Comparison of ENCODE assay signal across 8 cellular contexts in genomic region chr12:90940872-90941499, GRCh38. TPM values are rescaled to one million over a fixed set of nuclear protein-coding genes. Genes with fewer than 3 reads are reported as not detected.
A peak's percentile ranks its signal among the peaks of the same experiment; 100 is the strongest.
DNase-seq lines count a peak whose midpoint lies in the region; ATAC-seq and TF ChIP-seq lines count a peak whose summit lies in the region.

No MANE protein-coding gene starts in this region.

- H3K27me3 ChIP-seq in AG04450 (ENCODE audit: control insufficient read depth, insufficient read depth, low read length) (no peaks in the 10 kb centered on the region), brain microvascular endothelial cell (replicated peaks) (no peaks in the 10 kb centered on the region)

- H3K4me1 Mint-ChIP-seq in mesothelial cell of epicardium: peaks cover 30% of the 10 kb centered on the region

- H3K27ac Mint-ChIP-seq in mesothelial cell of epicardium: no peak overlapping the region

- no peak overlapping the region for H3K27ac ChIP-seq in AG04450 (ENCODE audit: low read depth, low read length)
- H3K27ac ChIP-seq in brain microvascular endothelial cell: no peak overlapping the region

- CTCF ChIA-PET in AG04450 (lab: Charles Lee): interaction anchor here (0.5 to 2.5 kb wide), 25 partner anchors 9 to 1667 kb away, joined by 3 to 19 read pairs (median 4); partner anchors contain the start of genes GALNT4 and POC1B

- H3K9me3 ChIP-seq in AG04450 (ENCODE audit: control insufficient read depth, insufficient read depth, low read length): no peaks in the 10 kb centered on the region

- H3K27me3 Mint-ChIP-seq in mesothelial cell of epicardium (ENCODE audit: low read depth): no peaks in the 10 kb centered on the region

- POLR2A ChIA-PET in AG04450 (lab: Yijun Ruan, JAX): no interaction called here

- no peak for TF ChIP-seq POLR2A in GM18505 (IDR thresholded peaks at IDR 0.05; ENCODE audit: borderline replicate concordance, extremely low read depth, insufficient read depth, insufficient read length)

- in situ Hi-C loops in brain microvascular endothelial cell (cut with HindIII; ENCODE audit: low pct_ligation_motif_present, low sequenced_read_pairs): no loop called here

- TF ChIP-seq CTCF in AG04450 (IDR thresholded peaks at IDR 0.05; ENCODE audit: low read depth, low read length) (peak; percentile 75), brain microvascular endothelial cell (IDR thresholded peaks at IDR 0.05; ENCODE audit: low read depth, low read length, missing control alignments) (peak; percentile 60), mesothelial cell of epicardium (IDR thresholded peaks at IDR 0.05; ENCODE audit: unreplicated experiment) (peak; percentile 69)

- no peaks in the 10 kb centered on the region for H3K36me3 Mint-ChIP-seq in mesothelial cell of epicardium

- ATAC-seq in GM18505 (IDR thresholded peaks at IDR 0.05; ENCODE audit: unreplicated experiment): peak; percentile 62
- ATAC-seq in HG03039 (IDR thresholded peaks at IDR 0.05; ENCODE audit: unreplicated experiment): peak; percentile 77

- H3K9me3 Mint-ChIP-seq in mesothelial cell of epicardium: no peaks in the 10 kb centered on the region

- H3K36me3 ChIP-seq in brain microvascular endothelial cell (replicated peaks): no peaks in the 10 kb centered on the region

- no peak for DNase-seq in AG04450 (ENCODE audit: low read depth, low spot score)
- DNase-seq in NCI-H446 (lab: John Stamatoyannopoulos, UW): peak; percentile 8 to 70
- peak; percentile 31 for DNase-seq in brain microvascular endothelial cell
- no peak for DNase-seq in mesothelial cell of epicardium (ENCODE audit: low spot score in 2 of 2, unreplicated experiment in 2 of 2)
- no peak for DNase-seq in activated CD8-positive, alpha-beta memory T cell treated with anti-CD3 and anti-CD28 coated beads for 24 hours
- DNase-seq in iPS-NIHi7 (ENCODE audit: extremely low spot score): no peak

- H3K4me3 Mint-ChIP-seq in mesothelial cell of epicardium: no peak overlapping the region

- no peak overlapping the region for H3K4me3 ChIP-seq in AG04450 (ENCODE audit: low read depth, low read length)
- no peak overlapping the region for H3K4me3 ChIP-seq in brain microvascular endothelial cell (ENCODE audit: low read depth, low read length)

RNA-seq across cellular contexts. Expression of gene CCER1, which starts 14.0 kb away (rescaled TPM):
- not detected in 2 replicates for polyA plus RNA-seq in AG04450 (2011; rRNA removed)
- polyA minus RNA-seq in AG04450 (2011; rRNA and poly(A)+ RNA removed): not detected in 2 replicates
- not detected in 3 replicates for total RNA-seq in mesothelial cell of epicardium

Comparison
In these comparisons a context has a peak if more than half of its experiments do, and no peak if none do; other contexts are left out.
1. DNase-seq: peak in NCI-H446 (2 of 2) and brain microvascular endothelial cell (single experiment); none in AG04450 (single experiment), mesothelial cell of epicardium (0 of 2), activated CD8-positive, alpha-beta memory T cell treated with anti-CD3 and anti-CD28 coated beads for 24 hours (single experiment) and iPS-NIHi7 (single experiment).
2. Peak in every context shown above with its lines, with median percentiles within 50 percentile points of each other: CTCF ChIP-seq.